In the genomic region with DNA sequence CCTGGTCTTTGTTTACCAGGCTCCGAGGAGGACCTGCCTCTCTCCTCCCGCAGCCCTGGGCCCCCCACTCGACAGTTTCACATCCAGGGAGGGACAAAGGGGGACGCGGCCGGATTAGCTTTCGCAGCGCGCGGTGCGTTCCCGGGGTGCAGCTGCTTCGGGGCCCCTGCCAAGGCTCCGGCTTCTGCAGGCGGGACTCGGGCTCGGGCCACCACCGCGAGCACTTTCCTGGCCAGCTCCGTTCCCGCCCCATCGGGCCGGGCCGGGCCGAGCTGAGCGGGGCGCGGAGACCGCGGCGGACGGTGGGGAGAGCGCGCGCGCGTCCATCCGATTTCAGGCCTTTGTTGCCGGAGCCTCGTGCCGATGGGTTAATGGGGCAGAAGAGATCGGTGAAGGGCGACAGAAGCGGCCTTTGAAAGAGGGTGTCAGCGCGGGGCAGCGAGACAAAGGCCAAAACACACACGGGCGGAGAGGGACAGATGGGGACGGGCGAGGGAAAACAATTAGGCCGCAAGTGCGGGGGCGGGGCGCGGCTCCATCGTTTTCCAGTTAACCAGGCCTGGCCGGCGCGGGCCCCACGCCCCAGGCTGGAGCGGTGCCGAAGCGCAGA, we compare ENCODE assay signal across 17 cellular contexts. TPM values are rescaled to one million over a fixed set of nuclear protein-coding genes. Genes with fewer than 3 reads are reported as not detected.
DNase-seq lines count a peak whose midpoint lies in the region; ATAC-seq, FAIRE-seq and TF ChIP-seq lines count a peak whose summit lies in the region.
"Had no signal": no experiment of that assay in that cellular context is flagged by ENCODE, and none has a peak within 500 bp of the region (broad histone marks: within the 10 kb centered on the region; RNA-seq: fewer than 3 reads in every experiment).

No MANE protein-coding gene starts in this region.

- no peak for TF ChIP-seq RAD21 in K562 (CRISPR knock-in tag; conservative IDR thresholded peaks at IDR 0.05 in 1 of 2, IDR thresholded peaks at IDR 0.05 in 1 of 2)

- no peak overlapping the region for H3K4me2 ChIP-seq in K562 (ENCODE audit: insufficient read depth, low read length)

- H3K27ac Mint-ChIP-seq in activated naive CD8-positive, alpha-beta T cell treated with anti-CD3 and anti-CD28 coated beads, Interleukin-2, amount 10 ng/mL, durations not matched to agents 7 days and 5 days: peak overlapping the region; percentile 59
- H3K27ac Mint-ChIP-seq in activated naive CD8-positive, alpha-beta T cell treated with anti-CD3 and anti-CD28 coated beads, Interleukin-2, amount 50 U/mL, for 24 hours: no peak overlapping the region

- no peak overlapping the region for H3K9ac ChIP-seq in K562 (ENCODE audit: insufficient read depth in 1 of 2, low read depth in 2 of 2, low read length in 2 of 2)
- H3K9ac ChIP-seq: parathyroid adenoma had no signal

- TF ChIP-seq POLR2A in K562 (conservative IDR thresholded peaks at IDR 0.05): no peak

- no peak for TF ChIP-seq CTCF in K562 (IDR thresholded peaks at IDR 0.05 in 2 of 3, conservative IDR thresholded peaks at IDR 0.05 in 1 of 3; ENCODE audit: insufficient read depth in 2 of 3, low read depth in 1 of 3, low read length in 3 of 3)
- no peak for TF ChIP-seq CTCF in GM13976 (IDR thresholded peaks at IDR 0.05; ENCODE audit: borderline replicate concordance, control extremely low read depth, extremely low read depth, insufficient read depth, missing control alignments)

- H3K4me3 ChIP-seq in K562: no peak overlapping the region
- H3K4me3 ChIP-seq: Peyer's patch had no signal

- intact Hi-C loops in K562 (cut with micrococcal nuclease): loop anchor here (2.0 to 10.0 kb wide), 2 partner anchors 141 to 251 kb away; no protein-coding TSS in a partner anchor

- H3K27ac ChIP-seq in K562 (ENCODE audit: extremely low read depth, low read depth, low read length): no peak overlapping the region
- H3K27ac ChIP-seq: ascending aorta, parathyroid adenoma, Peyer's patch, spleen had no signal

- no TSS peak for BruUV-seq in K562 (replicated peaks; lab: Mats Ljungman, UMichigan)

- no peak overlapping the region for H2AFZ ChIP-seq in K562 (ENCODE audit: low read depth, low read length)
- H2AFZ ChIP-seq: parathyroid adenoma had no signal

- no peak for DNase-seq in activated naive CD8-positive, alpha-beta T cell treated with anti-CD3 and anti-CD28 coated beads, Interleukin-2, amount 10 ng/mL, durations not matched to agents 7 days and 5 days
- DNase-seq in activated naive CD8-positive, alpha-beta T cell treated with anti-CD3 and anti-CD28 coated beads, Interleukin-2, amount 50 U/mL, for 24 hours: no peak
- no peak for DNase-seq in K562 (ENCODE audit: extremely low read depth in 1 of 4, low spot score in 3 of 4)
- DNase-seq in iPS-NIHi7 (ENCODE audit: extremely low spot score): peak; percentile 53
- no peak for DNase-seq in stimulated activated CD8-positive, alpha-beta memory T cell treated with anti-CD3 and anti-CD28 coated beads, Interleukin-4, amount 100 ng/mL, for 48 hours
- DNase-seq in H4 (ENCODE audit: low spot score): no peak
- DNase-seq in GM13976 (ENCODE audit: low spot score): no peak
- DNase-seq in AG08395 (ENCODE audit: low spot score): no peak
- DNase-seq: activated CD4-positive, alpha-beta T cell treated with anti-CD3 and anti-CD28 coated beads for 4 hours; activated T-cell treated with anti-CD3 and anti-CD28 coated beads, Interleukin-2, amount 50 U/mL, for 4 hours; dermis blood vessel endothelial cell; DMS79 treated with DMSO at 0.1 percent for 48 hours; spleen had no signal

- 22% methylated on average over 35 of the region's 64 CpGs for WGBS in K562 (ENCODE audit: insufficient coverage, low coverage, missing lambda C conversion rate)

- in situ Hi-C loops in K562 (cut with MboI) (loop anchor here (5.0 kb wide), 1 partner anchor 253 kb away; no protein-coding TSS in a partner anchor), GM13976 (cut with MboI; ENCODE audit: low sequenced_read_pairs, unreplicated experiment) (no loop called here)

- no peaks in the 10 kb centered on the region for H3K9me3 Mint-ChIP-seq in activated naive CD8-positive, alpha-beta T cell treated with anti-CD3 and anti-CD28 coated beads, Interleukin-2, amount 10 ng/mL, durations not matched to agents 7 days and 5 days
- no peaks in the 10 kb centered on the region for H3K9me3 Mint-ChIP-seq in activated naive CD8-positive, alpha-beta T cell treated with anti-CD3 and anti-CD28 coated beads, Interleukin-2, amount 50 U/mL, for 24 hours
- H3K9me3 Mint-ChIP-seq: activated T-cell treated with anti-CD3 and anti-CD28 coated beads, Interleukin-2, amount 50 U/mL, for 4 hours had no signal

- H3K36me3 Mint-ChIP-seq in activated naive CD8-positive, alpha-beta T cell treated with anti-CD3 and anti-CD28 coated beads, Interleukin-2, amount 10 ng/mL, durations not matched to agents 7 days and 5 days: no peaks in the 10 kb centered on the region
- H3K36me3 Mint-ChIP-seq in activated naive CD8-positive, alpha-beta T cell treated with anti-CD3 and anti-CD28 coated beads, Interleukin-2, amount 50 U/mL, for 24 hours (ENCODE audit: low read depth): no peaks in the 10 kb centered on the region

- H3K27me3 ChIP-seq in K562 (ENCODE audit: control insufficient read depth in 2 of 2, insufficient read depth in 2 of 2, low read length in 2 of 2): peaks cover 47 to 71% of the 10 kb centered on the region in 2 experiments

- H4K20me1 ChIP-seq in K562 (replicated peaks; ENCODE audit: control insufficient read depth, insufficient read depth, low read length): no peaks in the 10 kb centered on the region; the same call in 1 of the 2 replicates

- H3K4me3 Mint-ChIP-seq in activated naive CD8-positive, alpha-beta T cell treated with anti-CD3 and anti-CD28 coated beads, Interleukin-2, amount 10 ng/mL, durations not matched to agents 7 days and 5 days: no peak overlapping the region
- H3K4me3 Mint-ChIP-seq in activated naive CD8-positive, alpha-beta T cell treated with anti-CD3 and anti-CD28 coated beads, Interleukin-2, amount 50 U/mL, for 24 hours: no peak overlapping the region
- H3K4me3 Mint-ChIP-seq: activated T-cell treated with anti-CD3 and anti-CD28 coated beads, Interleukin-2, amount 50 U/mL, for 4 hours had no signal

- no peaks in the 10 kb centered on the region for H3K9me1 ChIP-seq in K562 (ENCODE audit: control insufficient read depth, insufficient read depth, low read length)

- TF ChIP-seq EP300 in K562 (IDR thresholded peaks at IDR 0.05; ENCODE audit: low read length): no peak

- peaks cover 69% of the 10 kb centered on the region for H3K27me3 Mint-ChIP-seq in activated naive CD8-positive, alpha-beta T cell treated with anti-CD3 and anti-CD28 coated beads, Interleukin-2, amount 10 ng/mL, durations not matched to agents 7 days and 5 days
- peaks cover 72% of the 10 kb centered on the region for H3K27me3 Mint-ChIP-seq in activated naive CD8-positive, alpha-beta T cell treated with anti-CD3 and anti-CD28 coated beads, Interleukin-2, amount 50 U/mL, for 24 hours

- H3K4me1 Mint-ChIP-seq in activated naive CD8-positive, alpha-beta T cell treated with anti-CD3 and anti-CD28 coated beads, Interleukin-2, amount 10 ng/mL, durations not matched to agents 7 days and 5 days: no peaks in the 10 kb centered on the region
- H3K4me1 Mint-ChIP-seq in activated naive CD8-positive, alpha-beta T cell treated with anti-CD3 and anti-CD28 coated beads, Interleukin-2, amount 50 U/mL, for 24 hours: peaks cover 2% of the 10 kb centered on the region

- CTCF ChIA-PET in K562 (lab: Yijun Ruan, JAX; ENCODE audit: low intra/inter-chr PET ratio): interaction anchor here (1.9 to 3.3 kb wide), 3 partner anchors 188 to 250 kb away, joined by 13 to 27 read pairs (median 19); no protein-coding TSS in a partner anchor

- no peak for ATAC-seq in activated naive CD8-positive, alpha-beta T cell treated with anti-CD3 and anti-CD28 coated beads, Interleukin-2, amount 10 ng/mL, durations not matched to agents 7 days and 5 days (ENCODE audit: low read depth)
- ATAC-seq in activated naive CD8-positive, alpha-beta T cell treated with anti-CD3 and anti-CD28 coated beads, Interleukin-2, amount 50 U/mL, for 24 hours: no peak
- no peak for ATAC-seq in K562
- ATAC-seq: activated T-cell treated with anti-CD3 and anti-CD28 coated beads, Interleukin-2, amount 50 U/mL, for 4 hours had no signal

- H3K4me1 ChIP-seq in K562 (replicated peaks in 1 of 2; ENCODE audit: control insufficient read depth in 2 of 2, insufficient read depth in 2 of 2, low read length in 2 of 2): peaks cover 3 to 29% of the 10 kb centered on the region in 2 experiments; a peak in 4 of 5 replicates
- H3K4me1 ChIP-seq: parathyroid adenoma had no signal

- POLR2A ChIA-PET in activated naive CD8-positive, alpha-beta T cell treated with anti-CD3 and anti-CD28 coated beads, Interleukin-2, amount 10 ng/mL, durations not matched to agents 7 days and 5 days (lab: Charles Lee): no interaction called here
- POLR2A ChIA-PET in K562 (lab: Yijun Ruan, JAX): no interaction called here

- no peak for FAIRE-seq in K562 (lab: Jason Lieb, UNC)

- H3K36me3 ChIP-seq in K562 (ENCODE audit: control insufficient read depth, insufficient read depth, low read length): no peaks in the 10 kb centered on the region
- H3K36me3 ChIP-seq: ascending aorta, Peyer's patch, spleen had no signal

- H3K9me3 ChIP-seq in K562 (replicated peaks; ENCODE audit: control insufficient read depth, insufficient read depth, low read depth, low read length): no peaks in the 10 kb centered on the region
- H3K9me3 ChIP-seq: ascending aorta, Peyer's patch, spleen had no signal

- H3K79me2 ChIP-seq in K562 (ENCODE audit: control insufficient read depth, insufficient read depth, low read length): no peaks in the 10 kb centered on the region
- H3K79me2 ChIP-seq: parathyroid adenoma had no signal

RNA-seq across cellular contexts. Expression of a gene that starts 8.5 kb away (rescaled TPM):
- total RNA-seq in activated naive CD8-positive, alpha-beta T cell treated with anti-CD3 and anti-CD28 coated beads, Interleukin-2, amount 10 ng/mL, durations not matched to agents 7 days and 5 days: not detected
- total RNA-seq in K562 (2011; cell fraction: chromatin; rRNA removed; ENCODE audit: low replicate concordance): not detected in 2 replicates
- total RNA-seq in K562 (2011; cell fraction: nucleolus; rRNA removed): not detected in 2 replicates
- total RNA-seq in K562 (2011; cell fraction: nucleoplasm; rRNA removed): not detected in 2 replicates
- total RNA-seq in K562 (2014; rRNA removed): not detected in 2 replicates
- total RNA-seq in K562 (2014; rRNA removed; fragmentation: Illumina TruSeq; extraction: Trizol): not detected in 2 replicates
- total RNA-seq in K562 (2015; rRNA removed; fragmentation: Illumina TruSeq; extraction: Trizol): not detected in 2 replicates
- not detected in 2 replicates for total RNA-seq in K562 (2021)
- polyA plus RNA-seq in K562 (2011; rRNA removed): not detected in 2 replicates
- polyA plus RNA-seq in K562 (2011; cell fraction: cytosol; rRNA removed): not detected in 2 replicates
- not detected in 2 replicates for polyA plus RNA-seq in K562 (2011; cell fraction: nucleus; rRNA removed)
- polyA plus RNA-seq in K562 (2012): not detected in 2 replicates
- not detected in 2 replicates for polyA plus RNA-seq in K562 (2014; fragmentation: Illumina TruSeq; extraction: Trizol)
- polyA plus RNA-seq in K562 (2014; fragmentation: Nextera tagmentation; extraction: Ambion mirVana): not detected
- polyA plus RNA-seq in K562 (2014; rRNA removed): not detected in 2 replicates
- not detected in 2 replicates for polyA minus RNA-seq in K562 (2011; rRNA and poly(A)+ RNA removed)
- not detected in 2 replicates for polyA minus RNA-seq in K562 (2011; cell fraction: cytosol; rRNA and poly(A)+ RNA removed)
- polyA minus RNA-seq in K562 (2011; cell fraction: nucleus; rRNA and poly(A)+ RNA removed): not detected in 2 replicates
- not detected in 2 replicates for total RNA-seq in H4 (2014; rRNA removed; shearing (Covaris generic))
- total RNA-seq: activated T-cell treated with anti-CD3 and anti-CD28 coated beads, Interleukin-2, amount 50 U/mL, for 4 hours; ascending aorta; dermis blood vessel endothelial cell; NCI-H460; Peyer's patch; spleen had no signal
- polyA plus RNA-seq: spleen had no signal
